Comparison of ENCODE assay signal across 11 cellular contexts in the genomic region with DNA sequence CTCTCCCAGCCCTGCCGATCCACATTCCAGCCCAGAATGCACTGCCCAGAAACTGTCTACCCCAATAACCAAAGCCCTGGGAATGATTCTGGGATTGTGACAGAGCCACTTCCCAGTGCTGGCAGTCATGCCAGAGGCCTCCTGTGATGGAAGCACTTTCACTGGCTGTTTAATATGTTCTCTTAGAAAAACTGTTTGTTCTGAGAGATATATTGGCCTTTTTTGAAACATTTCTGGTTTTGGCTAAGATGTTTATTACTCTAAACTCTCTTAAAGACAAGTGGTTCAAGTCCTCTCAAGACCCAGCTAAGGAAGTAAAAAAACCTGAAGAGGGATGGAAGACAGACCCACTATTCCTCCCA.
DNase-seq lines count a peak whose midpoint lies in the region; ATAC-seq and TF ChIP-seq lines count a peak whose summit lies in the region.
"Had no signal": no experiment of that assay in that cellular context is flagged by ENCODE, and none has a peak within 500 bp of the region (broad histone marks: within the 10 kb centered on the region; RNA-seq: fewer than 3 reads in every experiment).

No MANE protein-coding gene starts in this region.

- H3K4me3 ChIP-seq in GM23248, result no peak overlapping the region
- no peak overlapping the region for H3K4me3 ChIP-seq in mesenchymal stem cell (ENCODE audit: insufficient read depth in 1 of 2, low read depth in 1 of 2, low read length in 2 of 2)
- H3K4me3 ChIP-seq in suprapubic skin, result no peak overlapping the region
- H3K4me3 ChIP-seq in MG63, result no peak overlapping the region

- no peak overlapping the region for H2BK120ac ChIP-seq in mesenchymal stem cell (ENCODE audit: low read depth, low read length)

- H3K18ac ChIP-seq in mesenchymal stem cell (ENCODE audit: low read depth in 1 of 2, low read length in 2 of 2), result no peak overlapping the region

- TF ChIP-seq CTCF in suprapubic skin (IDR thresholded peaks at IDR 0.05), result no peak

- no peak for TF ChIP-seq POLR2A in suprapubic skin (IDR thresholded peaks at IDR 0.05)

- H3K36me3 ChIP-seq in GM23248 (ENCODE audit: low read depth) (peaks cover 35% of the 10 kb centered on the region; the same call in 1 of the 2 replicates), mesenchymal stem cell (ENCODE audit: control insufficient read depth in 1 of 2, insufficient read depth in 2 of 2, low read depth in 1 of 2, low read length in 2 of 2) (peaks cover 37 to 46% of the 10 kb centered on the region in 2 experiments), suprapubic skin (peaks cover 1% of the 10 kb centered on the region), MG63 (peaks cover 14% of the 10 kb centered on the region)

- no peak overlapping the region for H4K8ac ChIP-seq in mesenchymal stem cell (ENCODE audit: low read length)

- H3K4ac ChIP-seq in mesenchymal stem cell (ENCODE audit: low read depth in 1 of 2, low read length in 2 of 2), result no peak overlapping the region

- H3K79me2 ChIP-seq in GM23248 (ENCODE audit: insufficient read depth), result no peaks in the 10 kb centered on the region

- H3K4me1 ChIP-seq in GM23248 (ENCODE audit: insufficient read depth) (peaks cover 46% of the 10 kb centered on the region), mesenchymal stem cell (ENCODE audit: control insufficient read depth, insufficient read depth, low read depth, low read length) (peaks cover 19% of the 10 kb centered on the region), suprapubic skin (peaks cover 46% of the 10 kb centered on the region)

- H4K91ac ChIP-seq in mesenchymal stem cell (ENCODE audit: low read length), result no peak overlapping the region

- H3F3A ChIP-seq in GM23248 (ENCODE audit: insufficient read depth), result peaks cover 57% of the 10 kb centered on the region

- peak overlapping the region; percentile 98 for H2AK5ac ChIP-seq in mesenchymal stem cell (ENCODE audit: low read length, severe bottlenecking)

- no peaks in the 10 kb centered on the region for H3K27me3 ChIP-seq in GM23248 (replicated peaks; ENCODE audit: insufficient read depth)
- H3K27me3 ChIP-seq in mesenchymal stem cell (ENCODE audit: control insufficient read depth in 1 of 2, insufficient read depth in 1 of 2, low read length in 2 of 2), result no peaks in the 10 kb centered on the region
- H3K27me3 ChIP-seq in suprapubic skin, result no peaks in the 10 kb centered on the region
- no peaks in the 10 kb centered on the region for H3K27me3 ChIP-seq in MG63

- no peak overlapping the region for H3K9ac ChIP-seq in GM23248
- H3K9ac ChIP-seq in mesenchymal stem cell (ENCODE audit: low read length), result peak overlapping the region; percentile 69

- H3K23ac ChIP-seq in mesenchymal stem cell (ENCODE audit: low read length in 2 of 2), result no peak overlapping the region

- ATAC-seq in HG02870 (IDR thresholded peaks at IDR 0.05; ENCODE audit: unreplicated experiment) (no peak), HG02678 (IDR thresholded peaks at IDR 0.05; ENCODE audit: unreplicated experiment) (no peak)
- ATAC-seq: activated CD8-positive, alpha-beta T cell treated with anti-CD3 and anti-CD28 coated beads for 36 hours; natural killer cell had no signal

- H3K4me2 ChIP-seq in GM23248 (ENCODE audit: unreplicated experiment) (peak overlapping the region; percentile 31), mesenchymal stem cell (ENCODE audit: low read length, poor library complexity, severe bottlenecking) (no peak overlapping the region)

- no peaks in the 10 kb centered on the region for H3K9me2 ChIP-seq in GM23248 (ENCODE audit: insufficient read depth)

- H3K9me3 ChIP-seq in GM23248 (ENCODE audit: low read depth) (no peaks in the 10 kb centered on the region), mesenchymal stem cell (ENCODE audit: control insufficient read depth, low read length) (no peaks in the 10 kb centered on the region), suprapubic skin (no peaks in the 10 kb centered on the region), MG63 (no peaks in the 10 kb centered on the region; the same call in 1 of the 2 replicates)

- no peak for TF ChIP-seq EP300 in suprapubic skin (IDR thresholded peaks at IDR 0.05)

- 0 out of 2 replicates have a peak overlapping the region, but pooled peaks have one; percentile 28 for H3K27ac ChIP-seq in GM23248
- H3K27ac ChIP-seq in cingulate gyrus (ENCODE audit: low read depth, low read length), result peak overlapping the region; percentile 78
- H3K27ac ChIP-seq in mesenchymal stem cell (ENCODE audit: low read length, poor library complexity, severe bottlenecking), result no peak overlapping the region
- peak overlapping the region; percentile 73 for H3K27ac ChIP-seq in suprapubic skin

- H2BK12ac ChIP-seq in mesenchymal stem cell (ENCODE audit: low read length in 2 of 2), result no peak overlapping the region

- in situ Hi-C loops in GM23248 (cut with MboI), result no loop called here

- peaks cover 29% of the 10 kb centered on the region for H3K79me1 ChIP-seq in mesenchymal stem cell (replicated peaks; ENCODE audit: low read length, poor library complexity, severe bottlenecking)

- no peak overlapping the region for H3K14ac ChIP-seq in mesenchymal stem cell (ENCODE audit: low read length in 2 of 2)

- DNase-seq in GM23248 (peak; percentile 20), mesenchymal stem cell (no peak), suprapubic skin (ENCODE audit: low spot score in 2 of 2) (no peak), A172 (ENCODE audit: low spot score) (no peak), MG63 (no peak)
- DNase-seq: activated CD8-positive, alpha-beta T cell treated with anti-CD3 and anti-CD28 coated beads for 36 hours; natural killer cell; retina had no signal

- no peaks in the 10 kb centered on the region for H4K20me1 ChIP-seq in GM23248 (ENCODE audit: insufficient read depth)

- 7 to 22% methylated on average over 1 of the region's 1 CpG for WGBS in GM23248 (ENCODE audit: low coverage in 1 of 2, low lambda C conversion rate in 2 of 2, missing lambda C conversion rate in 2 of 2), 2 experiments
- 83% methylated on average over 1 of the region's 1 CpG for WGBS in mesenchymal stem cell
- WGBS in suprapubic skin, result 73% methylated on average over 1 of the region's 1 CpG

- H2BK5ac ChIP-seq in mesenchymal stem cell (ENCODE audit: low read depth, low read length, poor library complexity, severe bottlenecking), result no peak overlapping the region

- no peak overlapping the region for H2BK15ac ChIP-seq in mesenchymal stem cell (ENCODE audit: low read depth, poor library complexity, severe bottlenecking)

- H2AFZ ChIP-seq in GM23248, result no peak overlapping the region
- no peak overlapping the region for H2AFZ ChIP-seq in mesenchymal stem cell (ENCODE audit: low read depth, low read length)
